1 cellular context compared by ENCODE assay signal in genomic region chr2:58099097-58099769, GRCh38.
TF ChIP-seq lines count a peak whose summit lies in the region.

No MANE protein-coding gene starts in this region.

TF ChIP-seq in A549, 52 proteins besides CTCF, POLR2A, EP300 and RAD21 (continued from another document):
- no peak for TF ChIP-seq PBX3 (IDR thresholded peaks at IDR 0.05)
